In genomic region chr11:123443851-123444623, GRCh38 we compare ENCODE assay signal across 21 cellular contexts. TPM values are rescaled to one million over a fixed set of nuclear protein-coding genes. Genes with fewer than 3 reads are reported as not detected.
DNase-seq lines count a peak whose midpoint lies in the region; ATAC-seq, FAIRE-seq and TF ChIP-seq lines count a peak whose summit lies in the region.
"Had no signal": no experiment of that assay in that cellular context is flagged by ENCODE, and none has a peak within 500 bp of the region (broad histone marks: within the 10 kb centered on the region; RNA-seq: fewer than 3 reads in every experiment).

No MANE protein-coding gene starts in this region.

- no peak for FAIRE-seq in A549 (lab: Jason Lieb, UNC)
- FAIRE-seq: A204.1, H54 had no signal

- no peaks in the 10 kb centered on the region for H3K27me3 ChIP-seq in HAP-1 (ENCODE audit: low read depth)
- H3K27me3 ChIP-seq in iPS-20b (ENCODE audit: insufficient read depth, low read length) = no peaks in the 10 kb centered on the region
- H3K27me3 ChIP-seq: SJSA1 had no signal

- H3K4me1 Mint-ChIP-seq in WTC11 (peaks cover 31% of the 10 kb centered on the region), osteocyte (ENCODE audit: unreplicated experiment) (no peaks in the 10 kb centered on the region)
- peaks cover 13 to 21% of the 10 kb centered on the region in 2 donors for H3K4me1 Mint-ChIP-seq in natural killer cell treated with Interleukin-12 subunit alpha and Interleukin-12 subunit beta and Interleukin-15 and Interleukin-18, amount 100 ng/mL, for 72 hours (ENCODE audit: low read depth in 2 of 2)
- H3K4me1 Mint-ChIP-seq: B cell had no signal

- no peak for TF ChIP-seq POLR2A in A549 (IDR thresholded peaks at IDR 0.05; ENCODE audit: low read length)

- TF ChIP-seq RAD21 in A549 (conservative IDR thresholded peaks at IDR 0.05 in 1 of 2, IDR thresholded peaks at IDR 0.05 in 1 of 2) = no peak

- CTCF ChIA-PET in A549 (lab: Yijun Ruan, JAX) (interaction anchor here (1.0 to 2.6 kb wide), 2 partner anchors 9 to 36 kb away, joined by 3 to 8 read pairs; no protein-coding TSS in a partner anchor), WTC11 (lab: Charles Lee) (interaction anchor here (0.7 to 1.6 kb wide), 6 partner anchors 8 to 137 kb away, joined by 3 to 7 read pairs (median 6); no protein-coding TSS in a partner anchor)

- H3K4me3 Mint-ChIP-seq in WTC11 (no peak overlapping the region), osteocyte (ENCODE audit: unreplicated experiment) (no peak overlapping the region)
- no peak overlapping the region for H3K4me3 Mint-ChIP-seq in natural killer cell treated with Interleukin-12 subunit alpha and Interleukin-12 subunit beta and Interleukin-15 and Interleukin-18, amount 100 ng/mL, for 72 hours
- H3K4me3 Mint-ChIP-seq: B cell, HFFc6 had no signal

- peak overlapping the region; percentile 17; the same call in 1 of the 2 replicates for H3K9ac ChIP-seq in iPS-20b (ENCODE audit: low read depth, low read length)

- no peak overlapping the region for H3K4me3 ChIP-seq in A549
- H3K4me3 ChIP-seq in HAP-1 = no peak overlapping the region
- H3K4me3 ChIP-seq in iPS-20b (ENCODE audit: low read length) = no peak overlapping the region
- H3K4me3 ChIP-seq: SJSA1 had no signal

- TF ChIP-seq CTCF in A549 (IDR thresholded peaks at IDR 0.05) = no peak
- no peak for TF ChIP-seq CTCF in WTC11 (IDR thresholded peaks at IDR 0.05)
- no peak for TF ChIP-seq CTCF in osteocyte (IDR thresholded peaks at IDR 0.05)

- H3K9me3 ChIP-seq in A549 = no peaks in the 10 kb centered on the region
- H3K9me3 ChIP-seq in HAP-1 = 0 out of 2 replicates have a peak, but pooled peaks cover 3% of the 10 kb centered on the region
- peaks cover 4% of the 10 kb centered on the region for H3K9me3 ChIP-seq in iPS-20b (ENCODE audit: insufficient read depth, low read depth, low read length)
- H3K9me3 ChIP-seq: SJSA1 had no signal

- H3K27ac ChIP-seq in A549 (peak overlapping the region in 1 of 2 experiments; percentile 57; a peak in 3 of 6 replicates), iPS-20b (ENCODE audit: low read length) (no peak overlapping the region)
- H3K27ac ChIP-seq: SJSA1 had no signal

- TF ChIP-seq EP300 in A549 (IDR thresholded peaks at IDR 0.05) = no peak

- DNase-seq in A549 (ENCODE audit: low read depth in 1 of 2, low spot score in 1 of 2) = no peak
- DNase-seq in HAP-1 (ENCODE audit: low spot score in 2 of 2) = peak; percentile 78 to 97
- DNase-seq in WTC11 (ENCODE audit: low spot score) = no peak
- no peak for DNase-seq in stimulated activated CD4-positive, alpha-beta T cell treated with anti-CD3 and anti-CD28 coated beads, Interleukin-4, amount 100 ng/mL, for 1 hour
- DNase-seq in osteocyte (ENCODE audit: extremely low spot score, unreplicated experiment) = no peak
- no peak for DNase-seq in natural killer cell treated with Interleukin-12 subunit alpha and Interleukin-12 subunit beta and Interleukin-15 and Interleukin-18, amount 100 ng/mL, for 72 hours (ENCODE audit: low spot score)
- DNase-seq: DMS79, HFFc6, KG1, NCI-H1092, NCI-H1436, NCI-H187 treated with DMSO at 0.1 percent for 48 hours, NCI-H2107, NCI-H446 treated with DMSO at 0.1 percent for 48 hours, NCI-H526 treated with DMSO at 0.1 percent for 48 hours had no signal

- ATAC-seq in A549 (no peak; a peak in 1 of 6 replicates), WTC11 (peak; percentile 59)
- no peak for ATAC-seq in natural killer cell treated with Interleukin-12 subunit alpha and Interleukin-12 subunit beta and Interleukin-15 and Interleukin-18, amount 100 ng/mL, for 72 hours
- ATAC-seq: Right ventricle myocardium inferior had no signal

- peaks cover 22% of the 10 kb centered on the region for H3K9me3 Mint-ChIP-seq in WTC11
- no peaks in the 10 kb centered on the region for H3K9me3 Mint-ChIP-seq in osteocyte (ENCODE audit: unreplicated experiment)
- no peaks in the 10 kb centered on the region for H3K9me3 Mint-ChIP-seq in natural killer cell treated with Interleukin-12 subunit alpha and Interleukin-12 subunit beta and Interleukin-15 and Interleukin-18, amount 100 ng/mL, for 72 hours
- H3K9me3 Mint-ChIP-seq: HFFc6 had no signal

- H3K4me1 ChIP-seq in A549 (peaks cover 20% of the 10 kb centered on the region), HAP-1 (peaks cover 35% of the 10 kb centered on the region), iPS-20b (ENCODE audit: insufficient read depth, low read length) (peaks cover 10% of the 10 kb centered on the region; the same call in 1 of the 2 replicates)
- H3K4me1 ChIP-seq: SJSA1 had no signal

- in situ Hi-C loops in HAP-1 (cut with MboI; ENCODE audit: low sequenced_read_pairs) = loop anchor here (25.0 kb wide), 1 partner anchor 1193 kb away; no protein-coding TSS in a partner anchor

- H3K4me2 ChIP-seq in A549 = 0 out of 3 replicates have a peak overlapping the region, but pooled peaks have one; percentile 22

- H3K27me3 Mint-ChIP-seq in WTC11 (ENCODE audit: low read depth) = no peaks in the 10 kb centered on the region
- H3K27me3 Mint-ChIP-seq in osteocyte (ENCODE audit: unreplicated experiment) = no peaks in the 10 kb centered on the region
- no peaks in the 10 kb centered on the region for H3K27me3 Mint-ChIP-seq in natural killer cell treated with Interleukin-12 subunit alpha and Interleukin-12 subunit beta and Interleukin-15 and Interleukin-18, amount 100 ng/mL, for 72 hours
- H3K27me3 Mint-ChIP-seq: B cell had no signal

- H3K27ac Mint-ChIP-seq in WTC11 = peak overlapping the region; percentile 84; the same call in 1 of the 2 replicates
- no peak overlapping the region for H3K27ac Mint-ChIP-seq in osteocyte (ENCODE audit: unreplicated experiment)
- no peak overlapping the region for H3K27ac Mint-ChIP-seq in natural killer cell treated with Interleukin-12 subunit alpha and Interleukin-12 subunit beta and Interleukin-15 and Interleukin-18, amount 100 ng/mL, for 72 hours
- H3K27ac Mint-ChIP-seq: B cell, HFFc6 had no signal

- H3K36me3 ChIP-seq in HAP-1 (replicated peaks) (no peaks in the 10 kb centered on the region), iPS-20b (ENCODE audit: insufficient read depth, low read depth, low read length) (peaks cover 7% of the 10 kb centered on the region)
- H3K36me3 ChIP-seq: SJSA1 had no signal

- 89% methylated on average over 5 of the region's 5 CpGs for WGBS in A549 (ENCODE audit: missing lambda C conversion rate)

- H3K36me3 Mint-ChIP-seq in WTC11 = peaks cover 40% of the 10 kb centered on the region
- no peaks in the 10 kb centered on the region for H3K36me3 Mint-ChIP-seq in osteocyte (ENCODE audit: unreplicated experiment)
- no peaks in the 10 kb centered on the region for H3K36me3 Mint-ChIP-seq in natural killer cell treated with Interleukin-12 subunit alpha and Interleukin-12 subunit beta and Interleukin-15 and Interleukin-18, amount 100 ng/mL, for 72 hours

- POLR2A ChIA-PET in A549 (lab: Yijun Ruan, JAX) = interaction anchor here (1.7 kb wide), 1 partner anchor 10 kb away, joined by 10 read pairs; no protein-coding TSS in a partner anchor
- POLR2A ChIA-PET in WTC11 (lab: Charles Lee) = no interaction called here

TF ChIP-seq in A549, 52 proteins besides CTCF, POLR2A, EP300 and RAD21:
- TF ChIP-seq MYC (IDR thresholded peaks at IDR 0.05; ENCODE audit: borderline replicate concordance, low read length) (no peak), FOSL2 (IDR thresholded peaks at IDR 0.05) (no peak), FOSL2 (CRISPR knock-in tag; IDR thresholded peaks at IDR 0.05) (no peak), BCL3 (IDR thresholded peaks at IDR 0.05) (no peak), ZC3H11A (IDR thresholded peaks at IDR 0.05) (no peak), GATA3 (IDR thresholded peaks at IDR 0.05; ENCODE audit: borderline replicate concordance) (no peak), TP53 (CRISPR knock-in tag; IDR thresholded peaks at IDR 0.05) (no peak)

TF ChIP-seq in WTC11, 78 proteins besides CTCF, POLR2A, EP300 and RAD21:
- TF ChIP-seq PRRX2 (CRISPR knock-in tag; IDR thresholded peaks at IDR 0.05) = no peak
- no peak for TF ChIP-seq FOXJ3 (CRISPR knock-in tag; IDR thresholded peaks at IDR 0.05; ENCODE audit: borderline replicate concordance)
- TF ChIP-seq TEAD1 (CRISPR knock-in tag; IDR thresholded peaks at IDR 0.05) = 0 out of 2 replicates have a peak, but pooled peaks have one; percentile 39
- no peak for TF ChIP-seq ELF4 (CRISPR knock-in tag; IDR thresholded peaks at IDR 0.05; ENCODE audit: low read depth)
- no peak for TF ChIP-seq KAT7 (CRISPR knock-in tag; IDR thresholded peaks at IDR 0.05; ENCODE audit: borderline replicate concordance)
- no peak for TF ChIP-seq ESRRA (CRISPR knock-in tag; IDR thresholded peaks at IDR 0.05; ENCODE audit: borderline replicate concordance)
- TF ChIP-seq SOX15 (CRISPR knock-in tag; IDR thresholded peaks at IDR 0.05) = no peak
- TF ChIP-seq USF1 (CRISPR knock-in tag; IDR thresholded peaks at IDR 0.05) = no peak
- no peak for TF ChIP-seq ZBTB21 (CRISPR knock-in tag; IDR thresholded peaks at IDR 0.05; ENCODE audit: borderline replicate concordance)
TF ChIP-seq in WTC11: peak in this region for 1.

RNA-seq across cellular contexts. Expression of gene GRAMD1B, which starts 14.0 kb away (rescaled TPM):
- polyA plus RNA-seq in A549 (2011; rRNA removed) (108 and 113 TPM in 2 replicates), A549 (2017; fragmentation: RNase III; extraction: RNeasy Plus Mini Kit Qiagen cat#74134 plus additional on column Dnase treatment) (38.4 to 55.5 TPM (median 48.9 TPM) in 3 replicates)
- polyA plus RNA-seq in A549 (2012; cell fraction: cytosol; rRNA removed) = 39.1 and 47.4 TPM in 2 replicates
- 93.2 and 96.9 TPM in 2 replicates for polyA plus RNA-seq in A549 (2012; cell fraction: nucleus; rRNA removed)
- 139 and 141 TPM in 2 replicates for polyA minus RNA-seq in A549 (2011; rRNA and poly(A)+ RNA removed)
- total RNA-seq in WTC11 (2021) (22.1 to 31.5 TPM (median 23.3 TPM) in 3 replicates), osteocyte (1.8 and 1.9 TPM in 2 replicates)
- 100 to 1,000 TPM in 1 of 2 donors, 10 to 100 TPM in 1; 20.3 to 104 TPM for total RNA-seq in natural killer cell treated with Interleukin-12 subunit alpha and Interleukin-12 subunit beta and Interleukin-15 and Interleukin-18, amount 100 ng/mL, for 72 hours

Comparison
In these comparisons a context has a peak if more than half of its experiments do, and no peak if none do; other contexts are left out.
1. DNase-seq: peak in HAP-1 (2 of 2); none in A549 (0 of 2), WTC11 (single experiment), stimulated activated CD4-positive, alpha-beta T cell treated with anti-CD3 and anti-CD28 coated beads, Interleukin-4, amount 100 ng/mL, for 1 hour (single experiment), osteocyte (single experiment) and natural killer cell treated with Interleukin-12 subunit alpha and Interleukin-12 subunit beta and Interleukin-15 and Interleukin-18, amount 100 ng/mL, for 72 hours (single experiment).